ENCODE assay signal across 1 cellular context in genomic region chr10:69734416-69734796, GRCh38.
TF ChIP-seq lines count a peak whose summit lies in the region.

No MANE protein-coding gene starts in this region.

TF ChIP-seq in K562, 482 proteins besides CTCF, POLR2A, EP300 and RAD21 (continues in another document):
- 0 out of 2 replicates have a peak, but pooled peaks have one; percentile 47 for TF ChIP-seq FOXP1 (CRISPR knock-in tag; IDR thresholded peaks at IDR 0.05)
- peak; percentile 40; the same call in 1 of the 2 replicates for TF ChIP-seq ZBTB40 (IDR thresholded peaks at IDR 0.05)
- no peak for TF ChIP-seq ZBTB40 (CRISPR knock-in tag; IDR thresholded peaks at IDR 0.05)
- TF ChIP-seq BCL6 (CRISPR knock-in tag; IDR thresholded peaks at IDR 0.05), result no peak
- TF ChIP-seq SMARCA5 (IDR thresholded peaks at IDR 0.05), result 0 out of 2 replicates have a peak, but pooled peaks have one; percentile 65
- TF ChIP-seq SRSF9 (IDR thresholded peaks at IDR 0.05; ENCODE audit: borderline replicate concordance, low read depth, low read length), result no peak
- no peak for TF ChIP-seq ZNF778 (CRISPR knock-in tag; IDR thresholded peaks at IDR 0.05)
- TF ChIP-seq E2F5 (CRISPR knock-in tag; IDR thresholded peaks at IDR 0.05), result no peak
- TF ChIP-seq RREB1 (CRISPR knock-in tag; IDR thresholded peaks at IDR 0.05), result 0 out of 2 replicates have a peak, but pooled peaks have one; percentile 20
- TF ChIP-seq THRB (CRISPR knock-in tag; conservative IDR thresholded peaks at IDR 0.05), result peak; percentile 90
- peak; percentile 78; the same call in 1 of the 2 replicates for TF ChIP-seq OTX1 (CRISPR knock-in tag; IDR thresholded peaks at IDR 0.05)
- TF ChIP-seq CREB5 (CRISPR knock-in tag; IDR thresholded peaks at IDR 0.05), result no peak
- TF ChIP-seq SFPQ (IDR thresholded peaks at IDR 0.05; ENCODE audit: low read depth, low read length), result no peak
- no peak for TF ChIP-seq ID3 (CRISPR knock-in tag; IDR thresholded peaks at IDR 0.05)
- peak; percentile 61; the same call in 1 of the 2 replicates for TF ChIP-seq ID3 (tag; IDR thresholded peaks at IDR 0.05)
- no peak for TF ChIP-seq ZBTB7A (IDR thresholded peaks at IDR 0.05; ENCODE audit: borderline replicate concordance, control insufficient read depth, low read depth, low read length)
- TF ChIP-seq ZNF780A (CRISPR knock-in tag; IDR thresholded peaks at IDR 0.05), result no peak
- no peak for TF ChIP-seq ELK1 (CRISPR knock-in tag; IDR thresholded peaks at IDR 0.05)
- peak; percentile 85 for TF ChIP-seq ELF4 (CRISPR knock-in tag; IDR thresholded peaks at IDR 0.05)
- TF ChIP-seq SMAD3 (CRISPR knock-in tag; conservative IDR thresholded peaks at IDR 0.05), result no peak
- TF ChIP-seq ZNF197 (CRISPR knock-in tag; IDR thresholded peaks at IDR 0.05; ENCODE audit: low read depth), result no peak
- TF ChIP-seq CTBP1 (IDR thresholded peaks at IDR 0.05; ENCODE audit: borderline replicate concordance), result no peak
- TF ChIP-seq ZNF311 (CRISPR knock-in tag; IDR thresholded peaks at IDR 0.05), result 0 out of 2 replicates have a peak, but pooled peaks have one; percentile 11
- peak; percentile 9 to 22; a peak in 1 of 4 replicates for TF ChIP-seq NRF1 (conservative IDR thresholded peaks at IDR 0.05 in 1 of 2, IDR thresholded peaks at IDR 0.05 in 1 of 2)
- 0 out of 2 replicates have a peak, but pooled peaks have one; percentile 18 for TF ChIP-seq ZNF143 (CRISPR knock-in tag; IDR thresholded peaks at IDR 0.05)
- TF ChIP-seq NR2C2 (CRISPR knock-in tag; IDR thresholded peaks at IDR 0.05), result no peak; the same call in 1 of the 2 replicates
- 0 out of 2 replicates have a peak, but pooled peaks have one; percentile 7 for TF ChIP-seq NR2C2 (tag; IDR thresholded peaks at IDR 0.05)
- no peak for TF ChIP-seq TAF1 (IDR thresholded peaks at IDR 0.05; ENCODE audit: control insufficient read depth, extremely low read depth, insufficient read depth, low read length, severe bottlenecking)
- TF ChIP-seq JUN (IDR thresholded peaks at IDR 0.05; ENCODE audit: borderline replicate concordance, low read depth, low read length), result no peak
- TF ChIP-seq JUN (CRISPR knock-in tag; IDR thresholded peaks at IDR 0.05; ENCODE audit: borderline replicate concordance), result peak; percentile 73; the same call in 1 of the 2 replicates
- TF ChIP-seq PKNOX1 (IDR thresholded peaks at IDR 0.05), result 0 out of 2 replicates have a peak, but pooled peaks have one; percentile 6
